In genomic region chr2:191474459-191474858, GRCh38 we compare ENCODE assay signal across 31 cellular contexts.
"Had no signal": no experiment of that assay in that cellular context is flagged by ENCODE, and none has a peak within 500 bp of the region (broad histone marks: within the 10 kb centered on the region; RNA-seq: fewer than 3 reads in every experiment).

No MANE protein-coding gene starts in this region.

- H3K36me3 ChIP-seq: brain microvascular endothelial cell, esophagus muscularis mucosa, gastrocnemius medialis, heart left ventricle had no signal

- DNase-seq: activated CD4-positive, alpha-beta memory T cell treated with anti-CD3 and anti-CD28 coated beads for 36 hours; activated CD4-positive, alpha-beta T cell treated with anti-CD3 and anti-CD28 coated beads for 36 hours; activated CD4-positive, alpha-beta T cell treated with anti-CD3 and anti-CD28 coated beads, Interleukin-2, amount 10 ng/mL, durations not matched to agents 24 days and 14 days; activated CD4-positive, CD25-positive, alpha-beta regulatory T cell; activated CD4-positive, CD25-positive, alpha-beta regulatory T cell treated with anti-CD3 and anti-CD28 coated beads, Interleukin-2, amount 50 U/mL, for 72 hours; activated CD8-positive, alpha-beta memory T cell treated with anti-CD3 and anti-CD28 coated beads, Interleukin-2, amount 10 ng/mL, durations not matched to agents 7 days and 5 days; activated CD8-positive, alpha-beta memory T cell treated with anti-CD3 and anti-CD28 coated beads, Interleukin-2, amount 50 U/mL, for 4 hours; activated CD8-positive, alpha-beta T cell treated with anti-CD3 and anti-CD28 coated beads, Interleukin-2, amount 10 ng/mL, durations not matched to agents 7 days and 5 days; activated gamma-delta T cell; activated naive CD4-positive, alpha-beta T cell; activated naive CD4-positive, alpha-beta T cell treated with anti-CD3 and anti-CD28 coated beads, Interleukin-2, amount 10 ng/mL, durations not matched to agents 7 days and 5 days; activated naive CD8-positive, alpha-beta T cell treated with anti-CD3 and anti-CD28 coated beads, Interleukin-2, amount 10 ng/mL, durations not matched to agents 7 days and 5 days; activated T-cell treated with anti-CD3 and anti-CD28 coated beads, Interleukin-2, amount 50 U/mL, for 1 hour; activated T-cell treated with anti-CD3 and anti-CD28 coated beads, Interleukin-2, amount 50 U/mL, for 48 hours; amniotic stem cell; anterior cingulate cortex; brain microvascular endothelial cell; effector CD4-positive, alpha-beta T cell; effector memory CD8-positive, alpha-beta T cell; erythroblast; foreskin keratinocyte; gastrocnemius medialis; glutamatergic neuron; heart left ventricle; hypothalamus; T-helper 2 cell had no signal

- H3K9me3 ChIP-seq: esophagus muscularis mucosa, gastrocnemius medialis had no signal

- H3K27me3 ChIP-seq: brain microvascular endothelial cell, esophagus muscularis mucosa, foreskin keratinocyte, gastrocnemius medialis, heart left ventricle had no signal

- H3K4me3 ChIP-seq: coronary artery, esophagus muscularis mucosa, gastrocnemius medialis, heart left ventricle had no signal

- FAIRE-seq: astrocyte, bronchial epithelial cell had no signal

- H3K4me1 ChIP-seq: foreskin keratinocyte, gastrocnemius medialis had no signal

- ATAC-seq: activated CD4-positive, alpha-beta T cell treated with anti-CD3 and anti-CD28 coated beads for 36 hours; activated CD8-positive, alpha-beta memory T cell treated with anti-CD3 and anti-CD28 coated beads, Interleukin-2, amount 10 ng/mL, durations not matched to agents 7 days and 5 days; activated CD8-positive, alpha-beta T cell treated with anti-CD3 and anti-CD28 coated beads, Interleukin-2, amount 10 ng/mL, durations not matched to agents 7 days and 5 days; activated naive CD4-positive, alpha-beta T cell treated with anti-CD3 and anti-CD28 coated beads, Interleukin-2, amount 50 U/mL, for 72 hours; effector memory CD8-positive, alpha-beta T cell; foreskin keratinocyte; gastrocnemius medialis; heart left ventricle had no signal
